1 cellular context compared by ENCODE assay signal in the genomic region with DNA sequence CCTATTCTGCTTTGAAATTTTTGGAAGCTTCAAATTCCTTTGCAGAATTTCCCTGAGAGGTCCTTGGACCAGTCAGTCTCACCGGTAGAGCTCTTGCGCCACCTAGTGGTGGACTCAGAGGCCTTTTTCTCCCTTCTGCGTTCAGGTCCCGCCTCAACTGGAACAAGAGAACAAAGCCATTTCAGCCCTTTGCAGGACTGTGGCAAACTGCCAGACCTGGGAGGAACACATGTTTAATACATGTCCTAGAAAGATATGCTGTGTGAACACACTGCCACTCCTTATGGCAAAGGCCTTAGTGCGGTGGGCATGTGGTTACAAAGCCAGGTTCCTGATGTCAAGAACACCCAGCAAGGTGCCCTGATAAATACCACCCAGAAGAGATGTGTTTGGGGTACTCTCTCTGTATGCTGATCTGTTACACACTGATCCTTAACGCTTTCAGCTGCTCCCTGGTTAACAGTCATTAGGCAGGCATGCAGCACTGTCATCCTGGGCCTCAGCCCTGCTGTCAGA.
TF ChIP-seq lines count a peak whose summit lies in the region.

No MANE protein-coding gene starts in this region.

TF ChIP-seq in K562, 482 proteins besides CTCF, POLR2A, EP300 and RAD21 (continued from another document):
- 0 out of 2 replicates have a peak, but pooled peaks have one; percentile 5 for TF ChIP-seq JUND (IDR thresholded peaks at IDR 0.05; ENCODE audit: borderline replicate concordance, low read depth, low read length)
- TF ChIP-seq JUND (tag; IDR thresholded peaks at IDR 0.05; ENCODE audit: borderline replicate concordance, low read depth, low read length): no peak
- TF ChIP-seq, protein P1, sequence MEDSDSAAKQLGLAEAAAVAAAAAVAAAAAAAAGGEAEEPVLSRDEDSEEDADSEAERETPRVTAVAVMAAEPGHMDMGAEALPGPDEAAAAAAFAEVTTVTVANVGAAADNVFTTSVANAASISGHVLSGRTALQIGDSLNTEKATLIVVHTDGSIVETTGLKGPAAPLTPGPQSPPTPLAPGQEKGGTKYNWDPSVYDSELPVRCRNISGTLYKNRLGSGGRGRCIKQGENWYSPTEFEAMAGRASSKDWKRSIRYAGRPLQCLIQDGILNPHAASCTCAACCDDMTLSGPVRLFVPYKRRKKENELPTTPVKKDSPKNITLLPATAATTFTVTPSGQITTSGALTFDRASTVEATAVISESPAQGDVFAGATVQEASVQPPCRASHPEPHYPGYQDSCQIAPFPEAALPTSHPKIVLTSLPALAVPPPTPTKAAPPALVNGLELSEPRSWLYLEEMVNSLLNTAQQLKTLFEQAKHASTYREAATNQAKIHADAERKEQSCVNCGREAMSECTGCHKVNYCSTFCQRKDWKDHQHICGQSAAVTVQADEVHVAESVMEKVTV (CRISPR knock-in tag; IDR thresholded peaks at IDR 0.05): peak; percentile 82
- TF ChIP-seq, protein P2, sequence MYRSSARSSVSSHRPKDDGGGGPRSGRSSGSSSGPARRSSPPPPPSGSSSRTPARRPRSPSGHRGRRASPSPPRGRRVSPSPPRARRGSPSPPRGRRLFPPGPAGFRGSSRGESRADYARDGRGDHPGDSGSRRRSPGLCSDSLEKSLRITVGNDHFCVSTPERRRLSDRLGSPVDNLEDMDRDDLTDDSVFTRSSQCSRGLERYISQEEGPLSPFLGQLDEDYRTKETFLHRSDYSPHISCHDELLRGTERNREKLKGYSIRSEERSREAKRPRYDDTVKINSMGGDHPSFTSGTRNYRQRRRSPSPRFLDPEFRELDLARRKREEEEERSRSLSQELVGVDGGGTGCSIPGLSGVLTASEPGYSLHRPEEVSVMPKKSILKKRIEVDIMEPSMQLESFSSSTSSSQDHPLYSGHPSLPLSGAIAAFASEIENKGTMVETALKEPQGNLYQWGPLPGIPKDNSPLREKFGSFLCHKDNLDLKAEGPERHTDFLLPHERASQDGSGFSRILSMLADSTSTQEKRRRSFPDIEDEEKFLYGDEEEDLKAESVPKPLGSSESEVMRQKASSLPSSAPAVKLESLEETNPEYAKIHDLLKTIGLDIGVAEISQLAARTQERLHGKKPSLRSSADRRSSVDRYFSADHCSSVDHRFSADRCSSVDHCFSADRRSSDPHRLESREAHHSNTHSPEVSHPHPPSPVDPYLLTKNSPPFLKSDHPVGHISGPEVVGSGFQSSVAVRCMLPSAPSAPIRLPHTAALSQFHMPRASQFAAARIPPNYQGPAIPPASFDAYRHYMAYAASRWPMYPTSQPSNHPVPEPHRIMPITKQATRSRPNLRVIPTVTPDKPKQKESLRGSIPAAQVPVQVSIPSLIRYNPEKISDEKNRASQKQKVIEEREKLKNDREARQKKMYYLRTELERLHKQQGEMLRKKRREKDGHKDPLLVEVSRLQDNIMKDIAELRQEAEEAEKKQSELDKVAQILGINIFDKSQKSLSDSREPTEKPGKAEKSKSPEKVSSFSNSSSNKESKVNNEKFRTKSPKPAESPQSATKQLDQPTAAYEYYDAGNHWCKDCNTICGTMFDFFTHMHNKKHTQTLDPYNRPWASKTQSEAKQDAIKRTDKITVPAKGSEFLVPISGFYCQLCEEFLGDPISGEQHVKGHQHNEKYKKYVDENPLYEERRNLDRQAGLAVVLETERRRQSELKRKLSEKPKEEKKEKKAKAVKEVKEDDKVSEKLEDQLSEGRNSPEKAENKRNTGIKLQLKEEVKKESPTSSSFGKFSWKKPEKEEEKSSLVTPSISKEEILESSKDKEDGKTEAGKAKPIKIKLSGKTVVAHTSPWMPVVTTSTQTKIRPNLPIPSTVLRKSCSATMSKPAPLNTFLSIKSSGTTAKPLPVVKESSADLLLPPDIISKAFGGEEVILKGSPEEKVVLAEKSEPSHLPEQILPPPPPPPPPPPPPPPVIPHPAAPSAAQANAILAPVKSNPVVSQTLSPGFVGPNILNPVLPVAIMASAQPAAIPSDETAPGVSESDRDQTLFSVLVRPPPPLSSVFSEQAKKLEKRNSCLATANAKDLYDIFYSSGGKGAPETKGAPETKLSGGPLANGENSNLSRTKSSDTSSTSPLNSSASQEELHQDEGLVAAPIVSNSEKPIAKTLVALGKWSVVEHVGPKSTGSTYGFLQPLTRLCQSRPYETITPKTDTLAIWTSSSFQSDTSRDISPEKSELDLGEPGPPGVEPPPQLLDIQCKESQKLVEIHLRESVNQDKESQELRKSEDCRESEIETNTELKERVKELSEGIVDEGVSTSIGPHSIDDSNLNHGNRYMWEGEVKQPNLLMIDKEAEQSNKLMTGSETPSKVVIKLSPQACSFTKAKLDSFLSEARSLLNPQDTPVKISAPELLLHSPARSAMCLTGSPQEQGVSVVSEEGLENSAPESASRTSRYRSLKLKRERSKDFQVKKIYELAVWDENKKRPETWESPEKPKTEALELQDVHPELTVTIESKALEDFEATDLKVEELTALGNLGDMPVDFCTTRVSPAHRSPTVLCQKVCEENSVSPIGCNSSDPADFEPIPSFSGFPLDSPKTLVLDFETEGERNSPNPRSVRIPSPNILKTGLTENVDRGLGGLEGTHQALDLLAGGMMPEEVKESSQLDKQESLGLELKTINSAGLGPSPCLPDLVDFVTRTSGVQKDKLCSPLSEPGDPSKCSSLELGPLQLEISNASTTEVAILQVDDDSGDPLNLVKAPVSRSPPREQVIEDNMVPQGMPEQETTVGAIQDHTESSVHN (IDR thresholded peaks at IDR 0.05; ENCODE audit: borderline replicate concordance in 1 of 2, low read depth in 1 of 2): no peak
- no peak for TF ChIP-seq HMGN3 (IDR thresholded peaks at IDR 0.05; ENCODE audit: borderline replicate concordance, extremely low read depth, insufficient read length, low read depth, low read length)
TF ChIP-seq in K562: peak in this region for 7.
